In genomic region chrX:48509245-48509590, GRCh38 we compare ENCODE assay signal across 1 cellular context.
TF ChIP-seq lines count a peak whose summit lies in the region.

No MANE protein-coding gene starts in this region.

TF ChIP-seq in WTC11, 78 proteins besides CTCF, POLR2A, EP300 and RAD21 (continued from another document):
- no peak for TF ChIP-seq IRF2 (CRISPR knock-in tag; IDR thresholded peaks at IDR 0.05; ENCODE audit: borderline replicate concordance, low read depth)
- no peak for TF ChIP-seq GABPB1 (CRISPR knock-in tag; IDR thresholded peaks at IDR 0.05)
- no peak for TF ChIP-seq E2F4 (CRISPR knock-in tag; IDR thresholded peaks at IDR 0.05; ENCODE audit: borderline replicate concordance, low read depth)
